Comparison of ENCODE assay signal across 29 cellular contexts in genomic region chr18:3502650-3503049, GRCh38.
"Had no signal": no experiment of that assay in that cellular context is flagged by ENCODE, and none has a peak within 500 bp of the region (broad histone marks: within the 10 kb centered on the region; RNA-seq: fewer than 3 reads in every experiment).

No MANE protein-coding gene starts in this region.

- H3K4me1 ChIP-seq: SJCRH30 had no signal

- H3K36me3 Mint-ChIP-seq: activated CD8-positive, alpha-beta memory T cell treated with anti-CD3 and anti-CD28 coated beads, Interleukin-2, amount 10 ng/mL, durations not matched to agents 7 days and 5 days; activated naive CD8-positive, alpha-beta T cell treated with anti-CD3 and anti-CD28 coated beads, Interleukin-2, amount 10 ng/mL, durations not matched to agents 7 days and 5 days had no signal

- H3K4me3 Mint-ChIP-seq: activated CD4-positive, alpha-beta T cell treated with anti-CD3 and anti-CD28 coated beads, Interleukin-2, amount 10 ng/mL, durations not matched to agents 7 days and 5 days; activated CD8-positive, alpha-beta memory T cell treated with anti-CD3 and anti-CD28 coated beads, Interleukin-2, amount 10 ng/mL, durations not matched to agents 7 days and 5 days; activated naive CD8-positive, alpha-beta T cell treated with anti-CD3 and anti-CD28 coated beads, Interleukin-2, amount 10 ng/mL, durations not matched to agents 7 days and 5 days; brain had no signal

- H3K4me3 ChIP-seq: MG63, SJCRH30, SK-N-MC had no signal

- H3K9me3 Mint-ChIP-seq: activated CD4-positive, alpha-beta T cell treated with anti-CD3 and anti-CD28 coated beads, Interleukin-2, amount 10 ng/mL, durations not matched to agents 7 days and 5 days; activated naive CD8-positive, alpha-beta T cell treated with anti-CD3 and anti-CD28 coated beads, Interleukin-2, amount 10 ng/mL, durations not matched to agents 7 days and 5 days; brain had no signal

- H3K27ac ChIP-seq: SJCRH30, SK-N-MC, WERI-Rb-1 had no signal

- H3K27ac Mint-ChIP-seq: activated CD4-positive, alpha-beta T cell treated with anti-CD3 and anti-CD28 coated beads, Interleukin-2, amount 10 ng/mL, durations not matched to agents 7 days and 5 days; activated CD8-positive, alpha-beta memory T cell treated with anti-CD3 and anti-CD28 coated beads, Interleukin-2, amount 10 ng/mL, durations not matched to agents 7 days and 5 days; activated naive CD8-positive, alpha-beta T cell treated with anti-CD3 and anti-CD28 coated beads, Interleukin-2, amount 10 ng/mL, durations not matched to agents 7 days and 5 days; brain had no signal

- H3K36me3 ChIP-seq: MG63, SJCRH30, WERI-Rb-1 had no signal

- DNase-seq: activated CD4-positive, alpha-beta T cell treated with anti-CD3 and anti-CD28 coated beads, Interleukin-2, amount 10 ng/mL, durations not matched to agents 7 days and 5 days; activated CD4-positive, alpha-beta T cell treated with anti-CD3 and anti-CD28 coated beads, Interleukin-2, amount 50 U/mL, for 48 hours; activated CD8-positive, alpha-beta memory T cell treated with anti-CD3 and anti-CD28 coated beads for 24 hours; activated CD8-positive, alpha-beta memory T cell treated with anti-CD3 and anti-CD28 coated beads, Interleukin-2, amount 10 ng/mL, durations not matched to agents 7 days and 5 days; activated CD8-positive, alpha-beta memory T cell treated with anti-CD3 and anti-CD28 coated beads, Interleukin-2, amount 50 U/mL, for 48 hours; activated effector memory CD4-positive, alpha-beta T cell treated with Interleukin-2 at 50 U/mL for 16 hours; activated naive CD4-positive, alpha-beta T cell; activated naive CD4-positive, alpha-beta T cell treated with anti-CD3 and anti-CD28 coated beads, Interleukin-2, amount 50 U/mL, for 16 hours; activated naive CD8-positive, alpha-beta T cell treated with anti-CD3 and anti-CD28 coated beads, Interleukin-2, amount 10 ng/mL, durations not matched to agents 7 days and 5 days; activated T-cell treated with anti-CD3 and anti-CD28 coated beads, Interleukin-2, amount 50 U/mL, for 48 hours; anterior cingulate cortex; caudate nucleus; cerebellar nuclear complex; MG63; NCI-H1048; NCI-H1105 treated with DMSO at 0.1 percent for 48 hours; NCI-H1436; NCI-H1694; NCI-H2081 treated with DMSO at 0.1 percent for 48 hours; NCI-H446; NCI-H510A treated with DMSO at 0.1 percent for 48 hours; NCI-H526 treated with DMSO at 0.1 percent for 48 hours; NCI-H774; SHP77; SJCRH30; T1000; WERI-Rb-1 had no signal

- H3K27me3 ChIP-seq: MG63, SJCRH30 had no signal

- ATAC-seq: activated CD8-positive, alpha-beta memory T cell treated with anti-CD3 and anti-CD28 coated beads, Interleukin-2, amount 10 ng/mL, durations not matched to agents 7 days and 5 days had no signal

- H3K9me3 ChIP-seq: MG63, SJCRH30 had no signal
